Comparison of ENCODE assay signal across 26 cellular contexts in genomic region chr18:76765649-76766048, GRCh38. TPM values are rescaled to one million over a fixed set of nuclear protein-coding genes. Genes with fewer than 3 reads are reported as not detected.
DNase-seq lines count a peak whose midpoint lies in the region; TF ChIP-seq lines count a peak whose summit lies in the region.
"Had no signal": no experiment of that assay in that cellular context is flagged by ENCODE, and none has a peak within 500 bp of the region (broad histone marks: within the 10 kb centered on the region; RNA-seq: fewer than 3 reads in every experiment).

No MANE protein-coding gene starts in this region.

- H3K36me3 ChIP-seq in breast epithelium (no peaks in the 10 kb centered on the region), trophoblast cell (ENCODE audit: control insufficient read depth in 1 of 2, insufficient read depth in 2 of 2, low read length in 2 of 2) (no peaks in the 10 kb centered on the region)
- no peaks in the 10 kb centered on the region for H3K36me3 ChIP-seq in CD4-positive, alpha-beta memory T cell (ENCODE audit: insufficient read depth, low read length)
- H3K36me3 ChIP-seq: BE2C, ovary, right atrium auricular region, spleen, transverse colon had no signal

- no peak overlapping the region for H2BK5ac ChIP-seq in trophoblast cell (ENCODE audit: low read depth, low read length, poor library complexity)

- H3K27ac Mint-ChIP-seq in MCF 10A (ENCODE audit: low read depth, unreplicated experiment), result no peak overlapping the region
- H3K27ac Mint-ChIP-seq in activated T-cell treated with anti-CD3 and anti-CD28 coated beads, Interleukin-2, amount 50 U/mL, for 24 hours, result no peak overlapping the region
- no peak overlapping the region for H3K27ac Mint-ChIP-seq in CD4-positive, alpha-beta memory T cell
- H3K27ac Mint-ChIP-seq: activated naive CD8-positive, alpha-beta T cell treated with anti-CD3 and anti-CD28 coated beads, Interleukin-2, amount 10 ng/mL, durations not matched to agents 7 days and 5 days; natural killer cell treated with Interleukin-12 subunit alpha and Interleukin-12 subunit beta and Interleukin-15 and Interleukin-18, amount 100 ng/mL, for 72 hours had no signal

- H3K9me3 ChIP-seq in breast epithelium, result no peaks in the 10 kb centered on the region
- H3K9me3 ChIP-seq in trophoblast cell (ENCODE audit: insufficient read depth, low read depth, low read length), result peaks cover 2% of the 10 kb centered on the region
- H3K9me3 ChIP-seq in CD4-positive, alpha-beta memory T cell (ENCODE audit: control insufficient read depth in 1 of 2, low read length in 2 of 2), result no peaks in the 10 kb centered on the region
- H3K9me3 ChIP-seq: BE2C, ovary, transverse colon had no signal

- no peak overlapping the region for H3K14ac ChIP-seq in trophoblast cell (ENCODE audit: low read length)

- no peak overlapping the region for H3K23ac ChIP-seq in trophoblast cell (ENCODE audit: low read length)

- H3K4me1 ChIP-seq in breast epithelium, result no peaks in the 10 kb centered on the region
- H3K4me1 ChIP-seq in trophoblast cell (ENCODE audit: control insufficient read depth in 1 of 2, insufficient read depth in 2 of 2, low read length in 2 of 2), result no peaks in the 10 kb centered on the region
- peaks cover 11% of the 10 kb centered on the region for H3K4me1 ChIP-seq in CD4-positive, alpha-beta memory T cell (ENCODE audit: insufficient read depth, low read length)
- H3K4me1 ChIP-seq: BE2C, right atrium auricular region, spleen, transverse colon had no signal

- peaks cover 13% of the 10 kb centered on the region for H3K4me1 Mint-ChIP-seq in MCF 10A (ENCODE audit: insufficient read depth, unreplicated experiment)
- peaks cover 22% of the 10 kb centered on the region for H3K4me1 Mint-ChIP-seq in activated T-cell treated with anti-CD3 and anti-CD28 coated beads, Interleukin-2, amount 50 U/mL, for 24 hours (ENCODE audit: low read depth)
- peaks cover 18 to 37% (median 28%) of the 10 kb centered on the region in 4 donors for H3K4me1 Mint-ChIP-seq in CD4-positive, alpha-beta memory T cell

- H3K36me3 Mint-ChIP-seq in MCF 10A (ENCODE audit: insufficient read depth, unreplicated experiment), result no peaks in the 10 kb centered on the region
- H3K36me3 Mint-ChIP-seq in activated T-cell treated with anti-CD3 and anti-CD28 coated beads, Interleukin-2, amount 50 U/mL, for 24 hours (ENCODE audit: low read depth), result no peaks in the 10 kb centered on the region
- H3K36me3 Mint-ChIP-seq in CD4-positive, alpha-beta memory T cell, result peaks cover 0 to 7% of the 10 kb centered on the region in 2 donors

- no peak overlapping the region for H2BK12ac ChIP-seq in trophoblast cell (ENCODE audit: low read length)

- DNase-seq in MCF 10A (ENCODE audit: unreplicated experiment), result peak; percentile 20
- DNase-seq in breast epithelium (ENCODE audit: low spot score in 2 of 2), result no peak
- peak; percentile 63 for DNase-seq in RKO (ENCODE audit: low spot score)
- peak; percentile 73 for DNase-seq in fibroblast of mammary gland (ENCODE audit: low read depth)
- DNase-seq in activated T-cell treated with anti-CD3 and anti-CD28 coated beads, Interleukin-2, amount 50 U/mL, for 24 hours, result no peak
- no peak for DNase-seq in trophoblast cell
- DNase-seq in CD4-positive, alpha-beta memory T cell, result no peak
- DNase-seq in NCI-H446 (lab: John Stamatoyannopoulos, UW), result no peak
- DNase-seq: activated CD4-positive, alpha-beta T cell treated with anti-CD3 and anti-CD28 coated beads for 48 hours; activated CD8-positive, alpha-beta memory T cell treated with anti-CD3 and anti-CD28 coated beads for 24 hours; activated gamma-delta T cell; activated naive CD8-positive, alpha-beta T cell treated with anti-CD3 and anti-CD28 coated beads, Interleukin-2, amount 10 ng/mL, durations not matched to agents 7 days and 5 days; activated T-cell treated with anti-CD3 and anti-CD28 coated beads, Interleukin-2, amount 50 U/mL, for 1 hour; BE2C; DMS79 treated with DMSO at 0.1 percent for 48 hours; kidney; NCI-H1694 treated with DMSO at 0.1 percent for 48 hours; NCI-H226; NCI-H774; ovary; SHP77; spleen; transverse colon had no signal

- no peak overlapping the region for H3K4me2 ChIP-seq in trophoblast cell (ENCODE audit: low read length)

- POLR2A ChIA-PET in MCF 10A (lab: Yijun Ruan, JAX), result no interaction called here
- POLR2A ChIA-PET in CD4-positive, alpha-beta memory T cell (lab: Charles Lee; ENCODE audit: partially characterized antibody), result no interaction called here

- TF ChIP-seq CTCF in MCF 10A (IDR thresholded peaks at IDR 0.05; ENCODE audit: unreplicated experiment) (no peak), breast epithelium (IDR thresholded peaks at IDR 0.05) (no peak), fibroblast of mammary gland (conservative IDR thresholded peaks at IDR 0.05; ENCODE audit: control insufficient read depth, insufficient read depth, low read depth, low read length) (no peak)

- BruUV-seq in MCF 10A (replicated peaks; lab: Mats Ljungman, UMichigan), result no TSS peak

- H3K27ac ChIP-seq in breast epithelium (no peak overlapping the region), trophoblast cell (ENCODE audit: low read depth, low read length) (no peak overlapping the region)
- no peak overlapping the region for H3K27ac ChIP-seq in CD4-positive, alpha-beta memory T cell (ENCODE audit: low read depth, low read length)
- H3K27ac ChIP-seq: ovary, right atrium auricular region, spleen, transverse colon, VCaP had no signal

- no peak overlapping the region for H2BK120ac ChIP-seq in trophoblast cell (ENCODE audit: insufficient read depth, low read length, poor library complexity)

- H3K9ac ChIP-seq in trophoblast cell (ENCODE audit: low read length), result no peak overlapping the region

- no peak overlapping the region for H3K18ac ChIP-seq in trophoblast cell (ENCODE audit: low read length)

- intact Hi-C loops in MCF 10A (cut with micrococcal nuclease), result no loop called here
- intact Hi-C loops in breast epithelium (cut with DNase I; ENCODE audit: low total_unique reads), result no loop called here
- intact Hi-C loops in CD4-positive, alpha-beta memory T cell (cut with micrococcal nuclease), result no loop called here

- H4K12ac ChIP-seq in trophoblast cell (ENCODE audit: low read depth, low read length), result no peak overlapping the region

- H2AK5ac ChIP-seq in trophoblast cell (ENCODE audit: low read length), result no peak overlapping the region

- no peaks in the 10 kb centered on the region for H3K79me1 ChIP-seq in trophoblast cell (ENCODE audit: low read length)

- CTCF ChIA-PET in MCF 10A (lab: Yijun Ruan, JAX), result interaction anchor here (1.0 kb wide), 1 partner anchor 36 kb away, joined by 3 read pairs; no protein-coding TSS in a partner anchor
- CTCF ChIA-PET in CD4-positive, alpha-beta memory T cell (lab: Charles Lee; ENCODE audit: partially characterized antibody), result no interaction called here

- no peak overlapping the region for H3K4ac ChIP-seq in trophoblast cell (ENCODE audit: low read depth, low read length)

- H3K27me3 ChIP-seq in breast epithelium, result peaks cover 0 to 10% of the 10 kb centered on the region in 2 donors
- no peaks in the 10 kb centered on the region for H3K27me3 ChIP-seq in trophoblast cell (ENCODE audit: insufficient read depth, low read length)
- no peaks in the 10 kb centered on the region for H3K27me3 ChIP-seq in CD4-positive, alpha-beta memory T cell (ENCODE audit: insufficient read depth, low read length)
- H3K27me3 ChIP-seq: BE2C, ovary, right atrium auricular region, transverse colon had no signal

- no CpG with 5 or more reads among the region's 5 CpGs for whole genome bisulfite sequencing in trophoblast cell (ENCODE audit: extremely low coverage, insufficient coverage, insufficient read length)

- H4K8ac ChIP-seq in trophoblast cell (ENCODE audit: low read depth, low read length), result no peak overlapping the region

- no peak overlapping the region for H3K4me3 Mint-ChIP-seq in MCF 10A (ENCODE audit: unreplicated experiment)
- no peak overlapping the region for H3K4me3 Mint-ChIP-seq in activated T-cell treated with anti-CD3 and anti-CD28 coated beads, Interleukin-2, amount 50 U/mL, for 24 hours
- no peak overlapping the region for H3K4me3 Mint-ChIP-seq in CD4-positive, alpha-beta memory T cell

- no peak overlapping the region for H2AFZ ChIP-seq in trophoblast cell (ENCODE audit: insufficient read depth, low read length, poor library complexity)

- no peaks in the 10 kb centered on the region for H3K27me3 Mint-ChIP-seq in MCF 10A (ENCODE audit: insufficient read depth, unreplicated experiment)
- no peaks in the 10 kb centered on the region for H3K27me3 Mint-ChIP-seq in activated T-cell treated with anti-CD3 and anti-CD28 coated beads, Interleukin-2, amount 50 U/mL, for 24 hours
- H3K27me3 Mint-ChIP-seq in CD4-positive, alpha-beta memory T cell, result peaks cover 1 to 9% of the 10 kb centered on the region in 2 donors
- H3K27me3 Mint-ChIP-seq: natural killer cell treated with Interleukin-12 subunit alpha and Interleukin-12 subunit beta and Interleukin-15 and Interleukin-18, amount 100 ng/mL, for 72 hours had no signal

- no peaks in the 10 kb centered on the region for H3K79me2 ChIP-seq in trophoblast cell (ENCODE audit: control insufficient read depth, insufficient read depth, low read length, poor library complexity)

- no peak overlapping the region for H4K91ac ChIP-seq in trophoblast cell (ENCODE audit: low read depth, low read length)

- H3K4me3 ChIP-seq in breast epithelium (no peak overlapping the region), fibroblast of mammary gland (ENCODE audit: control insufficient read depth, low read depth, low read length) (no peak overlapping the region), trophoblast cell (ENCODE audit: low read depth, low read length) (no peak overlapping the region)
- no peak overlapping the region for H3K4me3 ChIP-seq in CD4-positive, alpha-beta memory T cell (ENCODE audit: low read length in 2 of 2)
- H3K4me3 ChIP-seq: ovary, right atrium auricular region, spleen, transverse colon had no signal

- peaks cover 8% of the 10 kb centered on the region for H3K9me3 Mint-ChIP-seq in MCF 10A (ENCODE audit: unreplicated experiment)
- H3K9me3 Mint-ChIP-seq in activated T-cell treated with anti-CD3 and anti-CD28 coated beads, Interleukin-2, amount 50 U/mL, for 24 hours, result peaks cover 15% of the 10 kb centered on the region
- H3K9me3 Mint-ChIP-seq in CD4-positive, alpha-beta memory T cell, result peaks cover 8 to 38% (median 19%) of the 10 kb centered on the region in 8 donors

- no peak for TF ChIP-seq POLR2A in breast epithelium (IDR thresholded peaks at IDR 0.05)

RNA-seq across cellular contexts. Expression of gene ZNF236, which starts 56.7 kb away (rescaled TPM):
- total RNA-seq in MCF 10A (2022) (15.3 and 16.1 TPM in 2 replicates), breast epithelium (10 to 100 TPM; 12.3 to 28.2 (median 27.1) TPM)
- 6.3 and 7.1 TPM in 2 replicates for polyA plus RNA-seq in trophoblast cell (2013)
- 10 to 100 TPM; 28.3 to 29.1 TPM for total RNA-seq in CD4-positive, alpha-beta memory T cell
- polyA plus RNA-seq in CD4-positive, alpha-beta memory T cell, result 1 to 10 TPM; 2.0 to 9.2 TPM

Comparison
In these comparisons a context has a peak if more than half of its experiments do, and no peak if none do; other contexts are left out.
1. DNase-seq: peak in MCF 10A (single experiment), RKO (single experiment) and fibroblast of mammary gland (single experiment); none in breast epithelium (0 of 2), activated T-cell treated with anti-CD3 and anti-CD28 coated beads, Interleukin-2, amount 50 U/mL, for 24 hours (single experiment), trophoblast cell (0 of 2), CD4-positive, alpha-beta memory T cell (0 of 5) and NCI-H446 (0 of 2).